Comparison of ENCODE assay signal across 23 cellular contexts in genomic region chr12:32532415-32532814, GRCh38.
DNase-seq lines count a peak whose midpoint lies in the region; ATAC-seq and TF ChIP-seq lines count a peak whose summit lies in the region.
"Had no signal": no experiment of that assay in that cellular context is flagged by ENCODE, and none has a peak within 500 bp of the region (broad histone marks: within the 10 kb centered on the region; RNA-seq: fewer than 3 reads in every experiment).

No MANE protein-coding gene starts in this region.

- DNase-seq in Caki2 (ENCODE audit: low read depth) (peak; percentile 40), MM.1S (no peak), right lobe of liver (no peak), GF-D8 (lab: John Stamatoyannopoulos, UW) (no peak), coronary artery (ENCODE audit: low spot score) (no peak)
- no peak for DNase-seq in activated naive CD4-positive, alpha-beta T cell treated with anti-CD3 and anti-CD28 coated beads, Interleukin-2, amount 50 U/mL, for 16 hours
- DNase-seq: activated CD4-positive, alpha-beta memory T cell treated with anti-CD3 and anti-CD28 coated beads for 36 hours; activated CD4-positive, CD25-positive, alpha-beta regulatory T cell; activated CD8-positive, alpha-beta memory T cell treated with anti-CD3 and anti-CD28 coated beads, Interleukin-2, amount 50 U/mL, for 48 hours; DMS153; effector CD8-positive, alpha-beta T cell; NCI-H2029 treated with DMSO at 0.1 percent for 48 hours; NCI-H2227 treated with DMSO at 0.1 percent for 48 hours; nucleus accumbens; stimulated activated CD4-positive, alpha-beta T cell treated with anti-CD3 and anti-CD28 coated beads, Interleukin-1b, Interleukin-23, amount 100 ng/mL, for 48 hours; upper lobe of left lung had no signal

- TF ChIP-seq CTCF in MM.1S (IDR thresholded peaks at IDR 0.05; ENCODE audit: low read length) (no peak), right lobe of liver (IDR thresholded peaks at IDR 0.05) (no peak), coronary artery (IDR thresholded peaks at IDR 0.05) (no peak)

- H3K36me3 ChIP-seq in MM.1S (replicated peaks; ENCODE audit: insufficient read depth, low read length) (0 out of 2 replicates have a peak, but pooled peaks cover 1% of the 10 kb centered on the region), right lobe of liver (no peaks in the 10 kb centered on the region), skeletal muscle satellite cell (ENCODE audit: insufficient read depth, low read length) (no peaks in the 10 kb centered on the region)
- H3K36me3 ChIP-seq: HAP-1, SJSA1, upper lobe of left lung had no signal

- H3K79me2 ChIP-seq in MM.1S (ENCODE audit: low read length): peaks cover 39% of the 10 kb centered on the region

- TF ChIP-seq POLR2A in right lobe of liver (IDR thresholded peaks at IDR 0.05): no peak

- H3K9me2 ChIP-seq in MM.1S (replicated peaks; ENCODE audit: insufficient read depth, low read length): no peaks in the 10 kb centered on the region

- peak overlapping the region; percentile 76; the same call in 1 of the 2 replicates for H3K27ac ChIP-seq in MM.1S (ENCODE audit: low read length)
- peak overlapping the region; percentile 77 to 84 (median 80) for H3K27ac ChIP-seq in right lobe of liver
- no peak overlapping the region for H3K27ac ChIP-seq in coronary artery
- H3K27ac ChIP-seq: epithelial cell of prostate, SJSA1 had no signal

- 10% methylated on average over 1 of the region's 1 CpG for WGBS in right lobe of liver (ENCODE audit: insufficient coverage, low coverage, low lambda C conversion rate, missing lambda C conversion rate)

- peak in 3 of 4 donors; percentile 5 to 30 (median 13) for ATAC-seq in right lobe of liver
- no peak for ATAC-seq in GM21723 (IDR thresholded peaks at IDR 0.05; ENCODE audit: unreplicated experiment)
- ATAC-seq: activated T-helper 17 cell treated with anti-CD3 and anti-CD28 coated beads, Interleukin-2, amount 50 U/mL, for 72 hours had no signal

- no peak overlapping the region for H3K9ac ChIP-seq in MM.1S (ENCODE audit: low read length)
- H3K9ac ChIP-seq in skeletal muscle satellite cell (ENCODE audit: low read depth, low read length): peak overlapping the region; percentile 23

- no peak overlapping the region for H2AFZ ChIP-seq in MM.1S (ENCODE audit: low read length)

- H3K9me3 ChIP-seq in MM.1S (replicated peaks; ENCODE audit: insufficient read depth, low read length) (no peaks in the 10 kb centered on the region), right lobe of liver (no peaks in the 10 kb centered on the region), skeletal muscle satellite cell (replicated peaks; ENCODE audit: low read length) (no peaks in the 10 kb centered on the region)
- H3K9me3 ChIP-seq: HAP-1, SJSA1, upper lobe of left lung had no signal

- intact Hi-C loops in right lobe of liver (cut with DNase I): no loop called here

- in situ Hi-C loops in Caki2 (cut with HindIII; ENCODE audit: low pct_unique_long_range_greater_than_20kb, low sequenced_read_pairs): no loop called here

- peaks cover 16% of the 10 kb centered on the region; the same call in 1 of the 2 replicates for H3F3A ChIP-seq in MM.1S (ENCODE audit: insufficient read depth, low read length)

- H3K4me2 ChIP-seq in MM.1S (ENCODE audit: low read depth, low read length): peak overlapping the region; percentile 86; the same call in 1 of the 2 replicates
- no peak overlapping the region for H3K4me2 ChIP-seq in skeletal muscle satellite cell (ENCODE audit: low read length)
- H3K4me2 ChIP-seq: smooth muscle cell had no signal

- H3K4me3 ChIP-seq in MM.1S (ENCODE audit: low read length): no peak overlapping the region
- no peak overlapping the region for H3K4me3 ChIP-seq in right lobe of liver
- no peak overlapping the region for H3K4me3 ChIP-seq in skeletal muscle satellite cell (ENCODE audit: low read length)
- H3K4me3 ChIP-seq in coronary artery: no peak overlapping the region
- H3K4me3 ChIP-seq: HAP-1, SJSA1, smooth muscle cell, upper lobe of left lung had no signal

- H3K27me3 ChIP-seq in MM.1S (replicated peaks; ENCODE audit: insufficient read depth, low read length) (no peaks in the 10 kb centered on the region), right lobe of liver (no peaks in the 10 kb centered on the region), skeletal muscle satellite cell (ENCODE audit: control insufficient read depth, insufficient read depth, low read length) (no peaks in the 10 kb centered on the region)
- H3K27me3 ChIP-seq: SJSA1, upper lobe of left lung had no signal

- H3K4me1 ChIP-seq in MM.1S (ENCODE audit: low read length) (peaks cover 20% of the 10 kb centered on the region), right lobe of liver (peaks cover 0 to 54% (median 20%) of the 10 kb centered on the region in 4 donors), skeletal muscle satellite cell (ENCODE audit: control insufficient read depth, insufficient read depth, low read length) (peaks cover 26% of the 10 kb centered on the region)

- no peaks in the 10 kb centered on the region for H4K20me1 ChIP-seq in MM.1S (ENCODE audit: insufficient read depth, low read length)

Comparison
In these comparisons a context has a peak if more than half of its experiments do, and no peak if none do; other contexts are left out.
1. H3K27ac ChIP-seq: peak in MM.1S (single experiment) and right lobe of liver (3 of 3); none in coronary artery (0 of 2).